In genomic region chr18:48488388-48488850, GRCh38 we compare ENCODE assay signal across 1 cellular context.
TF ChIP-seq lines count a peak whose summit lies in the region.

No MANE protein-coding gene starts in this region.

TF ChIP-seq in HepG2, 621 proteins besides CTCF, POLR2A, EP300 and RAD21 (continued from another document and continues in another):
- TF ChIP-seq, protein P1, sequence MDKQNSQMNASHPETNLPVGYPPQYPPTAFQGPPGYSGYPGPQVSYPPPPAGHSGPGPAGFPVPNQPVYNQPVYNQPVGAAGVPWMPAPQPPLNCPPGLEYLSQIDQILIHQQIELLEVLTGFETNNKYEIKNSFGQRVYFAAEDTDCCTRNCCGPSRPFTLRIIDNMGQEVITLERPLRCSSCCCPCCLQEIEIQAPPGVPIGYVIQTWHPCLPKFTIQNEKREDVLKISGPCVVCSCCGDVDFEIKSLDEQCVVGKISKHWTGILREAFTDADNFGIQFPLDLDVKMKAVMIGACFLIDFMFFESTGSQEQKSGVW (CRISPR knock-in tag; IDR thresholded peaks at IDR 0.05; ENCODE audit: borderline replicate concordance), result no peak
- no peak for TF ChIP-seq SP4 (CRISPR knock-in tag; IDR thresholded peaks at IDR 0.05)
- no peak for TF ChIP-seq ZC3H13 (CRISPR knock-in tag; IDR thresholded peaks at IDR 0.05)
- no peak; the same call in 1 of the 2 replicates for TF ChIP-seq SPEN (CRISPR knock-in tag; IDR thresholded peaks at IDR 0.05; ENCODE audit: low read depth)
- TF ChIP-seq ZSCAN29 (CRISPR knock-in tag; conservative IDR thresholded peaks at IDR 0.05), result no peak
- TF ChIP-seq, protein P2, sequence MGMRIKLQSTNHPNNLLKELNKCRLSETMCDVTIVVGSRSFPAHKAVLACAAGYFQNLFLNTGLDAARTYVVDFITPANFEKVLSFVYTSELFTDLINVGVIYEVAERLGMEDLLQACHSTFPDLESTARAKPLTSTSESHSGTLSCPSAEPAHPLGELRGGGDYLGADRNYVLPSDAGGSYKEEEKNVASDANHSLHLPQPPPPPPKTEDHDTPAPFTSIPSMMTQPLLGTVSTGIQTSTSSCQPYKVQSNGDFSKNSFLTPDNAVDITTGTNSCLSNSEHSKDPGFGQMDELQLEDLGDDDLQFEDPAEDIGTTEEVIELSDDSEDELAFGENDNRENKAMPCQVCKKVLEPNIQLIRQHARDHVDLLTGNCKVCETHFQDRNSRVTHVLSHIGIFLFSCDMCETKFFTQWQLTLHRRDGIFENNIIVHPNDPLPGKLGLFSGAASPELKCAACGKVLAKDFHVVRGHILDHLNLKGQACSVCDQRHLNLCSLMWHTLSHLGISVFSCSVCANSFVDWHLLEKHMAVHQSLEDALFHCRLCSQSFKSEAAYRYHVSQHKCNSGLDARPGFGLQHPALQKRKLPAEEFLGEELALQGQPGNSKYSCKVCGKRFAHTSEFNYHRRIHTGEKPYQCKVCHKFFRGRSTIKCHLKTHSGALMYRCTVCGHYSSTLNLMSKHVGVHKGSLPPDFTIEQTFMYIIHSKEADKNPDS (CRISPR knock-in tag; IDR thresholded peaks at IDR 0.05), result no peak
- no peak for TF ChIP-seq SP1 (IDR thresholded peaks at IDR 0.05)
- TF ChIP-seq SP1 (CRISPR knock-in tag; IDR thresholded peaks at IDR 0.05), result no peak
- no peak for TF ChIP-seq RBM39 (IDR thresholded peaks at IDR 0.05; ENCODE audit: low read depth, low read length, poor library complexity, severe bottlenecking)
- 0 out of 2 replicates have a peak, but pooled peaks have one; percentile 22 for TF ChIP-seq ZFX (CRISPR knock-in tag; IDR thresholded peaks at IDR 0.05; ENCODE audit: low read depth)
- TF ChIP-seq ZGPAT (CRISPR knock-in tag; IDR thresholded peaks at IDR 0.05), result peak; percentile 69; the same call in 1 of the 2 replicates
- no peak for TF ChIP-seq ZFP41 (CRISPR knock-in tag; IDR thresholded peaks at IDR 0.05; ENCODE audit: borderline replicate concordance)
- TF ChIP-seq, protein P3, sequence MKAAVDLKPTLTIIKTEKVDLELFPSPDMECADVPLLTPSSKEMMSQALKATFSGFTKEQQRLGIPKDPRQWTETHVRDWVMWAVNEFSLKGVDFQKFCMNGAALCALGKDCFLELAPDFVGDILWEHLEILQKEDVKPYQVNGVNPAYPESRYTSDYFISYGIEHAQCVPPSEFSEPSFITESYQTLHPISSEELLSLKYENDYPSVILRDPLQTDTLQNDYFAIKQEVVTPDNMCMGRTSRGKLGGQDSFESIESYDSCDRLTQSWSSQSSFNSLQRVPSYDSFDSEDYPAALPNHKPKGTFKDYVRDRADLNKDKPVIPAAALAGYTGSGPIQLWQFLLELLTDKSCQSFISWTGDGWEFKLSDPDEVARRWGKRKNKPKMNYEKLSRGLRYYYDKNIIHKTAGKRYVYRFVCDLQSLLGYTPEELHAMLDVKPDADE (CRISPR knock-in tag; IDR thresholded peaks at IDR 0.05), result no peak
- no peak for TF ChIP-seq GTF3A (CRISPR knock-in tag; conservative IDR thresholded peaks at IDR 0.05)
- no peak for TF ChIP-seq PAF1 (CRISPR knock-in tag; IDR thresholded peaks at IDR 0.05)
- no peak for TF ChIP-seq KMT2A (CRISPR knock-in tag; IDR thresholded peaks at IDR 0.05)
- no peak for TF ChIP-seq TRIM24 (CRISPR knock-in tag; IDR thresholded peaks at IDR 0.05)
- TF ChIP-seq HMGA1 (CRISPR knock-in tag; conservative IDR thresholded peaks at IDR 0.05), result no peak
- no peak for TF ChIP-seq CENPT (CRISPR knock-in tag; IDR thresholded peaks at IDR 0.05; ENCODE audit: low read depth)
- TF ChIP-seq, protein P4, sequence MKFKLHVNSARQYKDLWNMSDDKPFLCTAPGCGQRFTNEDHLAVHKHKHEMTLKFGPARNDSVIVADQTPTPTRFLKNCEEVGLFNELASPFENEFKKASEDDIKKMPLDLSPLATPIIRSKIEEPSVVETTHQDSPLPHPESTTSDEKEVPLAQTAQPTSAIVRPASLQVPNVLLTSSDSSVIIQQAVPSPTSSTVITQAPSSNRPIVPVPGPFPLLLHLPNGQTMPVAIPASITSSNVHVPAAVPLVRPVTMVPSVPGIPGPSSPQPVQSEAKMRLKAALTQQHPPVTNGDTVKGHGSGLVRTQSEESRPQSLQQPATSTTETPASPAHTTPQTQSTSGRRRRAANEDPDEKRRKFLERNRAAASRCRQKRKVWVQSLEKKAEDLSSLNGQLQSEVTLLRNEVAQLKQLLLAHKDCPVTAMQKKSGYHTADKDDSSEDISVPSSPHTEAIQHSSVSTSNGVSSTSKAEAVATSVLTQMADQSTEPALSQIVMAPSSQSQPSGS (CRISPR knock-in tag; IDR thresholded peaks at IDR 0.05), result peak; percentile 80
- no peak for TF ChIP-seq HDAC6 (IDR thresholded peaks at IDR 0.05; ENCODE audit: low read depth, low read length)
- TF ChIP-seq KAT8 (CRISPR knock-in tag; IDR thresholded peaks at IDR 0.05), result peak; percentile 61
- no peak for TF ChIP-seq MBD4 (IDR thresholded peaks at IDR 0.05; ENCODE audit: borderline replicate concordance, low read length)
- TF ChIP-seq KLF16 (CRISPR knock-in tag; IDR thresholded peaks at IDR 0.05), result no peak
- 0 out of 2 replicates have a peak, but pooled peaks have one; percentile 39 for TF ChIP-seq KDM4B (CRISPR knock-in tag; IDR thresholded peaks at IDR 0.05)
- peak; percentile 83; the same call in 1 of the 2 replicates for TF ChIP-seq TARDBP (CRISPR knock-in tag; IDR thresholded peaks at IDR 0.05)
- TF ChIP-seq, protein P5, sequence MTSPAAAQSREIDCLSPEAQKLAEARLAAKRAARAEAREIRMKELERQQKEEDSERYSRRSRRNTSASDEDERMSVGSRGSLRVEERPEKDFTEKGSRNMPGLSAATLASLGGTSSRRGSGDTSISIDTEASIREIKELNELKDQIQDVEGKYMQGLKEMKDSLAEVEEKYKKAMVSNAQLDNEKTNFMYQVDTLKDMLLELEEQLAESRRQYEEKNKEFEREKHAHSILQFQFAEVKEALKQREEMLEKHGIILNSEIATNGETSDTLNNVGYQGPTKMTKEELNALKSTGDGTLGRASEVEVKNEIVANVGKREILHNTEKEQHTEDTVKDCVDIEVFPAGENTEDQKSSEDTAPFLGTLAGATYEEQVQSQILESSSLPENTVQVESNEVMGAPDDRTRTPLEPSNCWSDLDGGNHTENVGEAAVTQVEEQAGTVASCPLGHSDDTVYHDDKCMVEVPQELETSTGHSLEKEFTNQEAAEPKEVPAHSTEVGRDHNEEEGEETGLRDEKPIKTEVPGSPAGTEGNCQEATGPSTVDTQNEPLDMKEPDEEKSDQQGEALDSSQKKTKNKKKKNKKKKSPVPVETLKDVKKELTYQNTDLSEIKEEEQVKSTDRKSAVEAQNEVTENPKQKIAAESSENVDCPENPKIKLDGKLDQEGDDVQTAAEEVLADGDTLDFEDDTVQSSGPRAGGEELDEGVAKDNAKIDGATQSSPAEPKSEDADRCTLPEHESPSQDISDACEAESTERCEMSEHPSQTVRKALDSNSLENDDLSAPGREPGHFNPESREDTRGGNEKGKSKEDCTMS (CRISPR knock-in tag; conservative IDR thresholded peaks at IDR 0.05), result no peak
- TF ChIP-seq ZXDC (CRISPR knock-in tag; IDR thresholded peaks at IDR 0.05), result no peak
- no peak for TF ChIP-seq ZNF30 (CRISPR knock-in tag; IDR thresholded peaks at IDR 0.05)
- no peak for TF ChIP-seq SNAI1 (CRISPR knock-in tag; IDR thresholded peaks at IDR 0.05; ENCODE audit: borderline replicate concordance)
- peak; percentile 6; the same call in 1 of the 2 replicates for TF ChIP-seq ZNF629 (CRISPR knock-in tag; conservative IDR thresholded peaks at IDR 0.05)
- TF ChIP-seq, protein P6, sequence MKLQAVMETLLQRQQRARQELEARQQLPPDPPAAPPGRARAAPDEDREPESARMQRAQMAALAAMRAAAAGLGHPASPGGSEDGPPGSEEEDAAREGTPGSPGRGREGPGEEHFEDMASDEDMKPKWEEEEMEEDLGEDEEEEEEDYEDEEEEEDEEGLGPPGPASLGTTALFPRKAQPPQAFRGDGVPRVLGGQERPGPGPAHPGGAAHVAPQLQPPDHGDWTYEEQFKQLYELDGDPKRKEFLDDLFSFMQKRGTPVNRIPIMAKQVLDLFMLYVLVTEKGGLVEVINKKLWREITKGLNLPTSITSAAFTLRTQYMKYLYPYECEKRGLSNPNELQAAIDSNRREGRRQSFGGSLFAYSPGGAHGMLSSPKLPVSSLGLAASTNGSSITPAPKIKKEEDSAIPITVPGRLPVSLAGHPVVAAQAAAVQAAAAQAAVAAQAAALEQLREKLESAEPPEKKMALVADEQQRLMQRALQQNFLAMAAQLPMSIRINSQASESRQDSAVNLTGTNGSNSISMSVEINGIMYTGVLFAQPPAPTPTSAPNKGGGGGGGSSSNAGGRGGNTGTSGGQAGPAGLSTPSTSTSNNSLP (IDR thresholded peaks at IDR 0.05; ENCODE audit: low read depth, low read length), result peak; percentile 71; the same call in 1 of the 2 replicates
- TF ChIP-seq BRCA1 (CRISPR knock-in tag; IDR thresholded peaks at IDR 0.05), result no peak
- no peak; the same call in 1 of the 2 replicates for TF ChIP-seq ZNF34 (CRISPR knock-in tag; IDR thresholded peaks at IDR 0.05; ENCODE audit: borderline replicate concordance)
- TF ChIP-seq ZNF660 (CRISPR knock-in tag; IDR thresholded peaks at IDR 0.05; ENCODE audit: borderline replicate concordance, low read depth), result no peak
- no peak for TF ChIP-seq HES4 (CRISPR knock-in tag; IDR thresholded peaks at IDR 0.05; ENCODE audit: borderline replicate concordance)
- TF ChIP-seq ZNF619 (CRISPR knock-in tag; IDR thresholded peaks at IDR 0.05), result no peak
- peak; percentile 68; the same call in 1 of the 2 replicates for TF ChIP-seq FOSL1 (CRISPR knock-in tag; IDR thresholded peaks at IDR 0.05; ENCODE audit: borderline replicate concordance)
- no peak for TF ChIP-seq JDP2 (CRISPR knock-in tag; IDR thresholded peaks at IDR 0.05; ENCODE audit: borderline replicate concordance)
- TF ChIP-seq NR2F6 (IDR thresholded peaks at IDR 0.05), result no peak; the same call in 1 of the 2 replicates
- peak; percentile 74 for TF ChIP-seq NR2F6 (CRISPR knock-in tag; IDR thresholded peaks at IDR 0.05)
- TF ChIP-seq, protein P7, sequence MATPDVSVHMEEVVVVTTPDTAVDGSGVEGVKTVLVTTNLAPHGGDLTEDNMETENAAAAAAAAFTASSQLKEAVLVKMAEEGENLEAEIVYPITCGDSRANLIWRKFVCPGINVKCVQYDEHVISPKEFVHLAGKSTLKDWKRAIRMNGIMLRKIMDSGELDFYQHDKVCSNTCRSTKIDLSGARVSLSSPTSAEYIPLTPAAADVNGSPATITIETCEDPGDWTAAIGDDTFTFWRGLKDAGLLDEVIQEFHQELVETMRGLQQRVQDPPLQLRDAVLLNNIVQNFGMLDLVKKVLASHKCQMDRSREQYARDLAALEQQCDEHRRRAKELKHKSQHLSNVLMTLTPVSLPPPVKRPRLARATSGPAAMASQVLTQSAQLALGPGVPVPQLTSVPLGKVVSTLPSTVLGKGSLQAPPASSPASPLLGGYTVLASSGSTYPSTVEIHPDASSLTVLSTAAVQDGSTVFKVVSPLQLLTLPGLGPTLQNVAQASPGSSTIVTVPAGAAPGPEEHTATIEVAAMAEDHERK (CRISPR knock-in tag; IDR thresholded peaks at IDR 0.05; ENCODE audit: low read depth), result no peak
- TF ChIP-seq GABPA (IDR thresholded peaks at IDR 0.05; ENCODE audit: low read depth, low read length), result no peak
- no peak for TF ChIP-seq GABPA (CRISPR knock-in tag; IDR thresholded peaks at IDR 0.05; ENCODE audit: low read depth)
- TF ChIP-seq ZNF777 (CRISPR knock-in tag; IDR thresholded peaks at IDR 0.05), result no peak
- TF ChIP-seq, protein P8, sequence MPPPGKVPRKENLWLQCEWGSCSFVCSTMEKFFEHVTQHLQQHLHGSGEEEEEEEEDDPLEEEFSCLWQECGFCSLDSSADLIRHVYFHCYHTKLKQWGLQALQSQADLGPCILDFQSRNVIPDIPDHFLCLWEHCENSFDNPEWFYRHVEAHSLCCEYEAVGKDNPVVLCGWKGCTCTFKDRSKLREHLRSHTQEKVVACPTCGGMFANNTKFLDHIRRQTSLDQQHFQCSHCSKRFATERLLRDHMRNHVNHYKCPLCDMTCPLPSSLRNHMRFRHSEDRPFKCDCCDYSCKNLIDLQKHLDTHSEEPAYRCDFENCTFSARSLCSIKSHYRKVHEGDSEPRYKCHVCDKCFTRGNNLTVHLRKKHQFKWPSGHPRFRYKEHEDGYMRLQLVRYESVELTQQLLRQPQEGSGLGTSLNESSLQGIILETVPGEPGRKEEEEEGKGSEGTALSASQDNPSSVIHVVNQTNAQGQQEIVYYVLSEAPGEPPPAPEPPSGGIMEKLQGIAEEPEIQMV (CRISPR knock-in tag; IDR thresholded peaks at IDR 0.05; ENCODE audit: low read depth), result no peak
- no peak for TF ChIP-seq ZNF510 (CRISPR knock-in tag; IDR thresholded peaks at IDR 0.05; ENCODE audit: low read depth)
- TF ChIP-seq GABPB1 (CRISPR knock-in tag; IDR thresholded peaks at IDR 0.05), result no peak
- 0 out of 2 replicates have a peak, but pooled peaks have one; percentile 58 for TF ChIP-seq ZNF292 (CRISPR knock-in tag; IDR thresholded peaks at IDR 0.05; ENCODE audit: borderline replicate concordance, low read depth)
- TF ChIP-seq KLF15 (CRISPR knock-in tag; IDR thresholded peaks at IDR 0.05; ENCODE audit: borderline replicate concordance), result no peak
- TF ChIP-seq ZNF747 (CRISPR knock-in tag; IDR thresholded peaks at IDR 0.05; ENCODE audit: borderline replicate concordance), result no peak
- no peak; the same call in 1 of the 2 replicates for TF ChIP-seq ZNF350 (CRISPR knock-in tag; IDR thresholded peaks at IDR 0.05; ENCODE audit: borderline replicate concordance, low read depth)
